8 cellular contexts compared by ENCODE assay signal in genomic region chr22:36027579-36027959, GRCh38. TPM values are rescaled to one million over a fixed set of nuclear protein-coding genes. Genes with fewer than 3 reads are reported as not detected.
A peak's percentile ranks its signal among the peaks of the same experiment; 100 is the strongest.
DNase-seq lines count a peak whose midpoint lies in the region; ATAC-seq and TF ChIP-seq lines count a peak whose summit lies in the region.

No MANE protein-coding gene starts in this region.

- 1 to 2% methylated on average over 7 of the region's 7 CpGs for WGBS in sigmoid colon, 2 donors

- no peaks in the 10 kb centered on the region for H3K9me2 ChIP-seq in GM23338 (ENCODE audit: insufficient read depth)

- H3K79me2 ChIP-seq in ACC112 (ENCODE audit: control insufficient read depth, insufficient read depth, low read length, unreplicated experiment) (peaks cover 48% of the 10 kb centered on the region), GM23338 (replicated peaks; ENCODE audit: insufficient read depth) (peaks cover 55% of the 10 kb centered on the region)

- TF ChIP-seq EP300 in sigmoid colon (IDR thresholded peaks at IDR 0.05), result no peak

- H3K36me3 ChIP-seq in ACC112 (ENCODE audit: insufficient read depth, low read length) (no peaks in the 10 kb centered on the region), GM23338 (ENCODE audit: insufficient read depth) (no peaks in the 10 kb centered on the region), sigmoid colon (peaks cover 0 to 3% (median 0%) of the 10 kb centered on the region in 4 donors)

- TF ChIP-seq POLR2A in sigmoid colon (IDR thresholded peaks at IDR 0.05), result no peak

- H3K4me3 ChIP-seq in ACC112 (ENCODE audit: low read depth, low read length) (peak overlapping the region; percentile 94), GM23338 (peak overlapping the region; percentile 94), sigmoid colon (peak overlapping the region; percentile 64 to 95 (median 84))

- H3K36me3 Mint-ChIP-seq in GM23338 (ENCODE audit: low read depth), result peaks cover 5% of the 10 kb centered on the region; the same call in 1 of the 3 replicates
- H3K36me3 Mint-ChIP-seq in activated CD8-positive, alpha-beta T cell treated with anti-CD3 and anti-CD28 coated beads for 36 hours (ENCODE audit: low read depth), result no peaks in the 10 kb centered on the region

- H4K20me1 ChIP-seq in GM23338 (replicated peaks; ENCODE audit: insufficient read depth), result peaks cover 15% of the 10 kb centered on the region; the same call in 1 of the 2 replicates

- CTCF ChIA-PET in activated CD8-positive, alpha-beta T cell treated with anti-CD3 and anti-CD28 coated beads for 36 hours (lab: Charles Lee), result interaction anchor here (2.4 kb wide), 1 partner anchor 38 kb away, joined by 24 read pairs; no protein-coding TSS in a partner anchor

- peak overlapping the region; percentile 26; the same call in 1 of the 2 replicates for H3K27ac ChIP-seq in ACC112 (ENCODE audit: low read depth, low read length)
- peak overlapping the region; percentile 72; the same call in 1 of the 2 replicates for H3K27ac ChIP-seq in GM23338 (ENCODE audit: low read depth)
- H3K27ac ChIP-seq in sigmoid colon, result peak overlapping the region; percentile 90 to 98 (median 97)

- H3K4me3 Mint-ChIP-seq in GM23338, result peak overlapping the region; percentile 92
- peak overlapping the region; percentile 68 for H3K4me3 Mint-ChIP-seq in activated CD8-positive, alpha-beta T cell treated with anti-CD3 and anti-CD28 coated beads for 36 hours

- H3K27me3 ChIP-seq in ACC112 (ENCODE audit: insufficient read depth, low read length) (no peaks in the 10 kb centered on the region), GM23338 (ENCODE audit: insufficient read depth) (no peaks in the 10 kb centered on the region), sigmoid colon (no peaks in the 10 kb centered on the region)

- no peaks in the 10 kb centered on the region for H3K9me3 Mint-ChIP-seq in GM23338
- no peaks in the 10 kb centered on the region for H3K9me3 Mint-ChIP-seq in activated CD8-positive, alpha-beta T cell treated with anti-CD3 and anti-CD28 coated beads for 36 hours

- peaks cover 3% of the 10 kb centered on the region for H3K4me1 ChIP-seq in ACC112 (ENCODE audit: control insufficient read depth, insufficient read depth, low read length, unreplicated experiment)
- peaks cover 18% of the 10 kb centered on the region for H3K4me1 ChIP-seq in GM23338 (ENCODE audit: insufficient read depth)
- H3K4me1 ChIP-seq in sigmoid colon, result peaks cover 0 to 52% (median 37%) of the 10 kb centered on the region in 4 donors

- intact Hi-C loops in activated CD8-positive, alpha-beta T cell treated with anti-CD3 and anti-CD28 coated beads for 36 hours (cut with micrococcal nuclease), result no loop called here
- intact Hi-C loops in sigmoid colon (cut with DNase I), result loop anchor here (5.0 kb wide), 4 partner anchors 55 to 190 kb away; no protein-coding TSS in a partner anchor

- peak; percentile 6 for ATAC-seq in GM23338
- ATAC-seq in activated CD8-positive, alpha-beta T cell treated with anti-CD3 and anti-CD28 coated beads for 36 hours, result no peak
- no peak for ATAC-seq in GM21423 (IDR thresholded peaks at IDR 0.05; ENCODE audit: unreplicated experiment)
- no peak for ATAC-seq in HG03457 (IDR thresholded peaks at IDR 0.05; ENCODE audit: unreplicated experiment)

- peaks cover 28% of the 10 kb centered on the region for H3K4me1 Mint-ChIP-seq in GM23338
- peaks cover 14% of the 10 kb centered on the region for H3K4me1 Mint-ChIP-seq in activated CD8-positive, alpha-beta T cell treated with anti-CD3 and anti-CD28 coated beads for 36 hours (ENCODE audit: low read depth)

- H3K27ac Mint-ChIP-seq in GM23338, result peak overlapping the region; percentile 83
- H3K27ac Mint-ChIP-seq in activated CD8-positive, alpha-beta T cell treated with anti-CD3 and anti-CD28 coated beads for 36 hours, result peak overlapping the region; percentile 53

- H2AFZ ChIP-seq in ACC112 (ENCODE audit: low read length, unreplicated experiment) (peak overlapping the region; percentile 66), GM23338 (peak overlapping the region; percentile 83)

- DNase-seq in GM23338 (ENCODE audit: low spot score) (no peak), globus pallidus (ENCODE audit: low spot score) (peak; percentile 24), sigmoid colon (peak; percentile 67), NCI-H2081 treated with DMSO at 0.1 percent for 48 hours (lab: John Stamatoyannopoulos, UW) (no peak)
- DNase-seq in activated CD8-positive, alpha-beta T cell treated with anti-CD3 and anti-CD28 coated beads for 36 hours, result peak; percentile 34

- H3K27me3 Mint-ChIP-seq in GM23338 (ENCODE audit: insufficient read depth, low read depth, poor library complexity), result peaks cover 18% of the 10 kb centered on the region
- peaks cover 8% of the 10 kb centered on the region for H3K27me3 Mint-ChIP-seq in activated CD8-positive, alpha-beta T cell treated with anti-CD3 and anti-CD28 coated beads for 36 hours

- H3F3A ChIP-seq in GM23338 (replicated peaks; ENCODE audit: low read depth), result no peaks in the 10 kb centered on the region

- peak overlapping the region; percentile 99 for H3K4me2 ChIP-seq in GM23338

- no peaks in the 10 kb centered on the region for H3K9me3 ChIP-seq in sigmoid colon

- TF ChIP-seq CTCF in GM23338 (conservative IDR thresholded peaks at IDR 0.05; ENCODE audit: low read depth in 2 of 2) (no peak), sigmoid colon (IDR thresholded peaks at IDR 0.05) (no peak)
- TF ChIP-seq CTCF in activated CD8-positive, alpha-beta T cell treated with anti-CD3 and anti-CD28 coated beads for 36 hours (IDR thresholded peaks at IDR 0.05), result no peak

- POLR2A ChIA-PET in activated CD8-positive, alpha-beta T cell treated with anti-CD3 and anti-CD28 coated beads for 36 hours (lab: Charles Lee), result interaction anchor here (0.6 to 1.4 kb wide), 2 partner anchors 25 to 128 kb away, joined by 4 read pairs; no protein-coding TSS in a partner anchor

TF ChIP-seq in GM23338, 12 proteins besides CTCF, POLR2A, EP300 and RAD21 (continues in another document):
- TF ChIP-seq EZH2 (IDR thresholded peaks at IDR 0.05; ENCODE audit: low read depth, unreplicated experiment) (no peak), ZNF331 (CRISPR knock-in tag; IDR thresholded peaks at IDR 0.05; ENCODE audit: low read depth) (no peak), NANOG (IDR thresholded peaks at IDR 0.05; ENCODE audit: borderline replicate concordance) (no peak), STAT1 (IDR thresholded peaks at IDR 0.05; ENCODE audit: unreplicated experiment) (no peak), CREB1 (CRISPR knock-in tag; IDR thresholded peaks at IDR 0.05; ENCODE audit: low read depth) (no peak)
- TF ChIP-seq, protein P1, sequence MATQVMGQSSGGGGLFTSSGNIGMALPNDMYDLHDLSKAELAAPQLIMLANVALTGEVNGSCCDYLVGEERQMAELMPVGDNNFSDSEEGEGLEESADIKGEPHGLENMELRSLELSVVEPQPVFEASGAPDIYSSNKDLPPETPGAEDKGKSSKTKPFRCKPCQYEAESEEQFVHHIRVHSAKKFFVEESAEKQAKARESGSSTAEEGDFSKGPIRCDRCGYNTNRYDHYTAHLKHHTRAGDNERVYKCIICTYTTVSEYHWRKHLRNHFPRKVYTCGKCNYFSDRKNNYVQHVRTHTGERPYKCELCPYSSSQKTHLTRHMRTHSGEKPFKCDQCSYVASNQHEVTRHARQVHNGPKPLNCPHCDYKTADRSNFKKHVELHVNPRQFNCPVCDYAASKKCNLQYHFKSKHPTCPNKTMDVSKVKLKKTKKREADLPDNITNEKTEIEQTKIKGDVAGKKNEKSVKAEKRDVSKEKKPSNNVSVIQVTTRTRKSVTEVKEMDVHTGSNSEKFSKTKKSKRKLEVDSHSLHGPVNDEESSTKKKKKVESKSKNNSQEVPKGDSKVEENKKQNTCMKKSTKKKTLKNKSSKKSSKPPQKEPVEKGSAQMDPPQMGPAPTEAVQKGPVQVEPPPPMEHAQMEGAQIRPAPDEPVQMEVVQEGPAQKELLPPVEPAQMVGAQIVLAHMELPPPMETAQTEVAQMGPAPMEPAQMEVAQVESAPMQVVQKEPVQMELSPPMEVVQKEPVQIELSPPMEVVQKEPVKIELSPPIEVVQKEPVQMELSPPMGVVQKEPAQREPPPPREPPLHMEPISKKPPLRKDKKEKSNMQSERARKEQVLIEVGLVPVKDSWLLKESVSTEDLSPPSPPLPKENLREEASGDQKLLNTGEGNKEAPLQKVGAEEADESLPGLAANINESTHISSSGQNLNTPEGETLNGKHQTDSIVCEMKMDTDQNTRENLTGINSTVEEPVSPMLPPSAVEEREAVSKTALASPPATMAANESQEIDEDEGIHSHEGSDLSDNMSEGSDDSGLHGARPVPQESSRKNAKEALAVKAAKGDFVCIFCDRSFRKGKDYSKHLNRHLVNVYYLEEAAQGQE (IDR thresholded peaks at IDR 0.05; ENCODE audit: unreplicated experiment), result no peak

RNA-seq across cellular contexts. Expression of gene RBFOX2, which starts 1.1 kb away (rescaled TPM):
- 130 and 131 TPM in 2 replicates for total RNA-seq in GM23338 (2014; rRNA removed; shearing (Covaris generic))
- 84.8 and 88.8 TPM in 2 replicates for polyA plus RNA-seq in GM23338 (2016; fragmentation: Nextera tagmentation; extraction: Ambion mirVana)
- total RNA-seq in activated CD8-positive, alpha-beta T cell treated with anti-CD3 and anti-CD28 coated beads for 36 hours, result 1 to 10 TPM; 3.1 to 3.3 TPM
- 100 to 1,000 TPM; 138 to 164 (median 148) TPM for total RNA-seq in sigmoid colon
- polyA plus RNA-seq in sigmoid colon, result 10 to 100 TPM; 11.6 to 32.4 (median 15.6) TPM

Comparison
In these comparisons a context has a peak if more than half of its experiments do, and no peak if none do; other contexts are left out.
1. H3K27ac ChIP-seq: peak in every context shown above with its lines; median percentile 97 in sigmoid colon; 72 in GM23338; 26 in ACC112.
2. DNase-seq: peak in activated CD8-positive, alpha-beta T cell treated with anti-CD3 and anti-CD28 coated beads for 36 hours (single experiment), globus pallidus (single experiment) and sigmoid colon (single experiment); none in GM23338 (single experiment) and NCI-H2081 treated with DMSO at 0.1 percent for 48 hours (single experiment).
3. RNA of gene RBFOX2, which starts 1.1 kb away (total RNA-seq): 138 to 164 TPM in sigmoid colon and 130 to 131 TPM in GM23338; 3.1 to 3.3 TPM in activated CD8-positive, alpha-beta T cell treated with anti-CD3 and anti-CD28 coated beads for 36 hours; every median in the first group is over 10 times any median in the second.
4. Peak in every context shown above with its lines, with median percentiles within 50 percentile points of each other: H3K4me3 ChIP-seq.